9 cellular contexts compared by ENCODE assay signal in genomic region chr11:34512810-34513673, GRCh38. TPM values are rescaled to one million over a fixed set of nuclear protein-coding genes. Genes with fewer than 3 reads are reported as not detected.
DNase-seq lines count a peak whose midpoint lies in the region; ATAC-seq and TF ChIP-seq lines count a peak whose summit lies in the region.
"Had no signal": no experiment of that assay in that cellular context is flagged by ENCODE, and none has a peak within 500 bp of the region (broad histone marks: within the 10 kb centered on the region; RNA-seq: fewer than 3 reads in every experiment).

No MANE protein-coding gene starts in this region.

- no peak overlapping the region for H4K91ac ChIP-seq in H9 (ENCODE audit: insufficient read length, low read depth, low read length)

- H3K9ac ChIP-seq in H9 (ENCODE audit: extremely low read depth, insufficient read length, low read length) (no peak overlapping the region), MM.1S (ENCODE audit: low read length) (no peak overlapping the region)
- H3K9ac ChIP-seq: BLaER1 treated with 17β-estradiol and CSF1 and Interleukin-3, amounts not matched to agents 10 nM and 100 nM had no signal

- no peak overlapping the region for H3T11ph ChIP-seq in H9 (ENCODE audit: low read length)

- H3K9me3 ChIP-seq in H9 (ENCODE audit: control insufficient read depth, low read depth, low read length) (no peaks in the 10 kb centered on the region), MM.1S (replicated peaks; ENCODE audit: insufficient read depth, low read length) (no peaks in the 10 kb centered on the region), WERI-Rb-1 (ENCODE audit: severe bottlenecking) (no peaks in the 10 kb centered on the region)
- H3K9me3 ChIP-seq: BLaER1 treated with 17β-estradiol and CSF1 and Interleukin-3, amounts not matched to agents 10 nM and 100 nM had no signal

- no peak overlapping the region for H2AK5ac ChIP-seq in H9 (ENCODE audit: insufficient read length, low read length)

- TF ChIP-seq CTCF in H9 (conservative IDR thresholded peaks at IDR 0.05) (peak; percentile 75), MM.1S (IDR thresholded peaks at IDR 0.05; ENCODE audit: low read length) (peak; percentile 93), WERI-Rb-1 (IDR thresholded peaks at IDR 0.05; ENCODE audit: low read depth, low read length) (peak; percentile 95)

- H3K4ac ChIP-seq in H9 (ENCODE audit: low read depth, low read length), result no peak overlapping the region

- H2BK5ac ChIP-seq in H9 (ENCODE audit: insufficient read length, low read length), result no peak overlapping the region

- peak; percentile 96 for ATAC-seq in left lobe of liver

- no peaks in the 10 kb centered on the region for H3K36me3 Mint-ChIP-seq in H9 (ENCODE audit: insufficient read depth in 1 of 3, low read depth in 3 of 3)

- no peak overlapping the region for H3K23ac ChIP-seq in H9 (ENCODE audit: insufficient read length, low read depth, low read length)

- H3K9me3 Mint-ChIP-seq in H9, result no peaks in the 10 kb centered on the region

- no peak overlapping the region for H3K56ac ChIP-seq in H9 (ENCODE audit: insufficient read length, low read depth, low read length)

- H2BK12ac ChIP-seq in H9 (ENCODE audit: insufficient read length, low read depth, low read length), result no peak overlapping the region

- no peaks in the 10 kb centered on the region for H3K23me2 ChIP-seq in H9 (ENCODE audit: insufficient read length, low read depth, low read length, poor library complexity, severe bottlenecking)

- H2BK120ac ChIP-seq in H9 (ENCODE audit: low read depth, low read length, poor library complexity, severe bottlenecking), result no peak overlapping the region

- no peak overlapping the region for H3K14ac ChIP-seq in H9 (ENCODE audit: insufficient read depth, low read length)

- H3K27ac Mint-ChIP-seq in H9, result no peak overlapping the region; a peak in 2 of 7 replicates

- no peak overlapping the region for H3K4me3 Mint-ChIP-seq in H9

- H3K4me2 ChIP-seq in H9 (ENCODE audit: insufficient read depth, insufficient read length, low read length), result no peak overlapping the region
- no peak overlapping the region for H3K4me2 ChIP-seq in MM.1S (ENCODE audit: low read depth, low read length)
- H3K4me2 ChIP-seq: BLaER1 treated with 17β-estradiol and CSF1 and Interleukin-3, amounts not matched to agents 10 nM and 100 nM had no signal

- H3K27me3 Mint-ChIP-seq in H9 (ENCODE audit: low read depth), result no peaks in the 10 kb centered on the region

- H3K4me1 Mint-ChIP-seq in H9, result peaks cover 7 to 16% of the 10 kb centered on the region in 2 experiments

- H3K27me3 ChIP-seq in H9 (ENCODE audit: insufficient read depth, low read length) (no peaks in the 10 kb centered on the region), MM.1S (replicated peaks; ENCODE audit: insufficient read depth, low read length) (no peaks in the 10 kb centered on the region), WERI-Rb-1 (ENCODE audit: insufficient read depth, low read depth, severe bottlenecking) (no peaks in the 10 kb centered on the region)
- H3K27me3 ChIP-seq: BLaER1 treated with 17β-estradiol and CSF1 and Interleukin-3, amounts not matched to agents 10 nM and 100 nM had no signal

- H3K79me2 ChIP-seq in H9 (ENCODE audit: insufficient read depth, low read length) (no peaks in the 10 kb centered on the region), MM.1S (ENCODE audit: low read length) (no peaks in the 10 kb centered on the region)

- H4K8ac ChIP-seq in H9 (replicated peaks; ENCODE audit: insufficient read length, low read depth, low read length), result no peak overlapping the region

- H3K9me2 ChIP-seq in MM.1S (replicated peaks; ENCODE audit: insufficient read depth, low read length), result no peaks in the 10 kb centered on the region

- no peak overlapping the region for H3K18ac ChIP-seq in H9 (ENCODE audit: insufficient read length, low read depth, low read length)

- no CpG with 5 or more reads among the region's 25 CpGs for WGBS in H9 (ENCODE audit: extremely low coverage, insufficient read length, low lambda C conversion rate)

- DNase-seq in NCI-H1092 treated with DMSO at 0.1 percent for 48 hours (lab: John Stamatoyannopoulos, UW), result peak; percentile 10
- no peak for DNase-seq in NCI-H1092 (lab: John Stamatoyannopoulos, UW)
- peak; percentile 81 for DNase-seq in H9
- DNase-seq in MM.1S, result peak; percentile 68
- peak; percentile 68 for DNase-seq in WERI-Rb-1
- peak; percentile 3 for DNase-seq in central memory CD4-positive, alpha-beta T cell
- peak; percentile 58 for DNase-seq in left lobe of liver (ENCODE audit: low spot score)
- peak; percentile 34 to 39 for DNase-seq in stimulated activated CD8-positive, alpha-beta memory T cell treated with anti-CD3 and anti-CD28 coated beads, Interleukin-2, amount 100 ng/mL, for 48 hours (ENCODE audit: low read depth in 2 of 2)

- H3K27ac ChIP-seq in H9 (ENCODE audit: insufficient read length, low read depth, low read length), result no peak overlapping the region
- H3K27ac ChIP-seq in MM.1S (ENCODE audit: low read length), result no peak overlapping the region
- no peak overlapping the region for H3K27ac ChIP-seq in WERI-Rb-1
- H3K27ac ChIP-seq: BLaER1 treated with 17β-estradiol and CSF1 and Interleukin-3, amounts not matched to agents 10 nM and 100 nM had no signal

- no peaks in the 10 kb centered on the region for H4K20me1 ChIP-seq in H9 (ENCODE audit: control insufficient read depth, insufficient read depth, insufficient read length)
- H4K20me1 ChIP-seq in MM.1S (ENCODE audit: insufficient read depth, low read length), result no peaks in the 10 kb centered on the region
- H4K20me1 ChIP-seq: BLaER1 treated with 17β-estradiol and CSF1 and Interleukin-3, amounts not matched to agents 10 nM and 100 nM had no signal

- no peak overlapping the region for H2BK20ac ChIP-seq in H9 (ENCODE audit: low read depth, low read length, poor library complexity, severe bottlenecking)

- H4K5ac ChIP-seq in H9 (ENCODE audit: insufficient read length, low read depth, low read length), result no peak overlapping the region

- H2AFZ ChIP-seq in H9 (ENCODE audit: low read length), result no peak overlapping the region
- H2AFZ ChIP-seq in MM.1S (ENCODE audit: low read length), result no peak overlapping the region

- H3K36me3 ChIP-seq in MM.1S (replicated peaks; ENCODE audit: insufficient read depth, low read length) (no peaks in the 10 kb centered on the region), WERI-Rb-1 (no peaks in the 10 kb centered on the region)
- H3K36me3 ChIP-seq: BLaER1 treated with 17β-estradiol and CSF1 and Interleukin-3, amounts not matched to agents 10 nM and 100 nM had no signal

- H3F3A ChIP-seq in MM.1S (ENCODE audit: insufficient read depth, low read length), result no peaks in the 10 kb centered on the region

- H3K4me3 ChIP-seq in MM.1S (ENCODE audit: low read length) (no peak overlapping the region), WERI-Rb-1 (ENCODE audit: low read depth, low read length) (no peak overlapping the region)
- H3K4me3 ChIP-seq: BLaER1 treated with 17β-estradiol and CSF1 and Interleukin-3, amounts not matched to agents 10 nM and 100 nM had no signal

- H3K79me1 ChIP-seq in H9 (ENCODE audit: insufficient read depth, low read depth, low read length, poor library complexity, severe bottlenecking), result no peaks in the 10 kb centered on the region

- H3K4me1 ChIP-seq in H9 (ENCODE audit: insufficient read depth, low read length) (no peaks in the 10 kb centered on the region), MM.1S (ENCODE audit: low read length) (no peaks in the 10 kb centered on the region)

- no peak overlapping the region for H2BK15ac ChIP-seq in H9 (ENCODE audit: low read depth, low read length)

RNA-seq across cellular contexts. Expression of gene ELF5, which starts 0.6 kb away (rescaled TPM):
- total RNA-seq in H9 (2021) (not detected in 2 replicates), left lobe of liver (0.10 TPM)
